ENCODE assay signal across 1 cellular context in the genomic region with DNA sequence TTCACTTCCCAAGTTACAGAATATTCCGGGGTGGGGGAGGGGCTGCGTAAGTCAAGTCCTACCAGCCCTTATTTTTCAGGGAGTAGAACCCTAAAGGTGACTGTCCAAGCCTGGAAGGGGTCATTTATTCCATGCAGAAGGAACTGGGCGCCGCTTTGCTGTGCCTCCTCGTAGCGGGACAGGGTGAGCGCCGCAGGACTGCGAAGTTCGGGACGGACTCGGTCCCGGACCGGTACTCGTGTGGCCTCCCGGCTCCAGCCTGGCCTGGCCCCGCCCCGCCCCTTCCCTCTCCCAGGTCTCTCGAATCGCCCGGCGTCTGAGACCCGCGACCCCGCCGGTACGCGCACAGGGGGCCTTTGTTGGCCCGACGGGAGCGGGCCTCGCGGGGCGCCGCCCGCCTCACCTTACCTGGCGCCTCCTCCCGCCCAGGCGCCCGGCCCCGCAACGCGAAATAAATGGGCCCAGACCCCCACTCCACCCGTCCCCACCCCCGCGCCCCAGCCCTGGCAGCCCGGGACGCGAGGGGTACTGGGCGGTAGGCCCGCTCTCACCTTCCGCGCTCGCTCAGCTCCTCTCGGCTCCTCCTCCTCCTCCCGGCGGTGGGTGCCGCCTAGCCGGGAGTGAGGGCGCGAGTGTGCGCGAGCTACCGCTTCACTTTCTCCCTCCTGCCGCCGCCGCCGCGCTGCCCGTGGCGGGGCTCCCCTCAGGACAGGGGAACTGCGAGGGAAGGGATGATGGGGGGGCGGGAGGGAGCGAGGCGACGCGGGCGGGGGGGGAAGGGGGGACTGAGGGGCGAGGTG.
TF ChIP-seq lines count a peak whose summit lies in the region.

No MANE protein-coding gene starts in this region.

TF ChIP-seq in liver, 16 proteins besides CTCF, POLR2A, EP300 and RAD21:
- TF ChIP-seq, protein P1, sequence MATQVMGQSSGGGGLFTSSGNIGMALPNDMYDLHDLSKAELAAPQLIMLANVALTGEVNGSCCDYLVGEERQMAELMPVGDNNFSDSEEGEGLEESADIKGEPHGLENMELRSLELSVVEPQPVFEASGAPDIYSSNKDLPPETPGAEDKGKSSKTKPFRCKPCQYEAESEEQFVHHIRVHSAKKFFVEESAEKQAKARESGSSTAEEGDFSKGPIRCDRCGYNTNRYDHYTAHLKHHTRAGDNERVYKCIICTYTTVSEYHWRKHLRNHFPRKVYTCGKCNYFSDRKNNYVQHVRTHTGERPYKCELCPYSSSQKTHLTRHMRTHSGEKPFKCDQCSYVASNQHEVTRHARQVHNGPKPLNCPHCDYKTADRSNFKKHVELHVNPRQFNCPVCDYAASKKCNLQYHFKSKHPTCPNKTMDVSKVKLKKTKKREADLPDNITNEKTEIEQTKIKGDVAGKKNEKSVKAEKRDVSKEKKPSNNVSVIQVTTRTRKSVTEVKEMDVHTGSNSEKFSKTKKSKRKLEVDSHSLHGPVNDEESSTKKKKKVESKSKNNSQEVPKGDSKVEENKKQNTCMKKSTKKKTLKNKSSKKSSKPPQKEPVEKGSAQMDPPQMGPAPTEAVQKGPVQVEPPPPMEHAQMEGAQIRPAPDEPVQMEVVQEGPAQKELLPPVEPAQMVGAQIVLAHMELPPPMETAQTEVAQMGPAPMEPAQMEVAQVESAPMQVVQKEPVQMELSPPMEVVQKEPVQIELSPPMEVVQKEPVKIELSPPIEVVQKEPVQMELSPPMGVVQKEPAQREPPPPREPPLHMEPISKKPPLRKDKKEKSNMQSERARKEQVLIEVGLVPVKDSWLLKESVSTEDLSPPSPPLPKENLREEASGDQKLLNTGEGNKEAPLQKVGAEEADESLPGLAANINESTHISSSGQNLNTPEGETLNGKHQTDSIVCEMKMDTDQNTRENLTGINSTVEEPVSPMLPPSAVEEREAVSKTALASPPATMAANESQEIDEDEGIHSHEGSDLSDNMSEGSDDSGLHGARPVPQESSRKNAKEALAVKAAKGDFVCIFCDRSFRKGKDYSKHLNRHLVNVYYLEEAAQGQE (IDR thresholded peaks at IDR 0.05), result no peak
- TF ChIP-seq, protein P2, sequence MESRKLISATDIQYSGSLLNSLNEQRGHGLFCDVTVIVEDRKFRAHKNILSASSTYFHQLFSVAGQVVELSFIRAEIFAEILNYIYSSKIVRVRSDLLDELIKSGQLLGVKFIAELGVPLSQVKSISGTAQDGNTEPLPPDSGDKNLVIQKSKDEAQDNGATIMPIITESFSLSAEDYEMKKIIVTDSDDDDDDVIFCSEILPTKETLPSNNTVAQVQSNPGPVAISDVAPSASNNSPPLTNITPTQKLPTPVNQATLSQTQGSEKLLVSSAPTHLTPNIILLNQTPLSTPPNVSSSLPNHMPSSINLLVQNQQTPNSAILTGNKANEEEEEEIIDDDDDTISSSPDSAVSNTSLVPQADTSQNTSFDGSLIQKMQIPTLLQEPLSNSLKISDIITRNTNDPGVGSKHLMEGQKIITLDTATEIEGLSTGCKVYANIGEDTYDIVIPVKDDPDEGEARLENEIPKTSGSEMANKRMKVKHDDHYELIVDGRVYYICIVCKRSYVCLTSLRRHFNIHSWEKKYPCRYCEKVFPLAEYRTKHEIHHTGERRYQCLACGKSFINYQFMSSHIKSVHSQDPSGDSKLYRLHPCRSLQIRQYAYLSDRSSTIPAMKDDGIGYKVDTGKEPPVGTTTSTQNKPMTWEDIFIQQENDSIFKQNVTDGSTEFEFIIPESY (IDR thresholded peaks at IDR 0.05), result no peak
- no peak for TF ChIP-seq TAF1 (conservative IDR thresholded peaks at IDR 0.05)
